ENCODE assay signal across 8 cellular contexts in the genomic region with DNA sequence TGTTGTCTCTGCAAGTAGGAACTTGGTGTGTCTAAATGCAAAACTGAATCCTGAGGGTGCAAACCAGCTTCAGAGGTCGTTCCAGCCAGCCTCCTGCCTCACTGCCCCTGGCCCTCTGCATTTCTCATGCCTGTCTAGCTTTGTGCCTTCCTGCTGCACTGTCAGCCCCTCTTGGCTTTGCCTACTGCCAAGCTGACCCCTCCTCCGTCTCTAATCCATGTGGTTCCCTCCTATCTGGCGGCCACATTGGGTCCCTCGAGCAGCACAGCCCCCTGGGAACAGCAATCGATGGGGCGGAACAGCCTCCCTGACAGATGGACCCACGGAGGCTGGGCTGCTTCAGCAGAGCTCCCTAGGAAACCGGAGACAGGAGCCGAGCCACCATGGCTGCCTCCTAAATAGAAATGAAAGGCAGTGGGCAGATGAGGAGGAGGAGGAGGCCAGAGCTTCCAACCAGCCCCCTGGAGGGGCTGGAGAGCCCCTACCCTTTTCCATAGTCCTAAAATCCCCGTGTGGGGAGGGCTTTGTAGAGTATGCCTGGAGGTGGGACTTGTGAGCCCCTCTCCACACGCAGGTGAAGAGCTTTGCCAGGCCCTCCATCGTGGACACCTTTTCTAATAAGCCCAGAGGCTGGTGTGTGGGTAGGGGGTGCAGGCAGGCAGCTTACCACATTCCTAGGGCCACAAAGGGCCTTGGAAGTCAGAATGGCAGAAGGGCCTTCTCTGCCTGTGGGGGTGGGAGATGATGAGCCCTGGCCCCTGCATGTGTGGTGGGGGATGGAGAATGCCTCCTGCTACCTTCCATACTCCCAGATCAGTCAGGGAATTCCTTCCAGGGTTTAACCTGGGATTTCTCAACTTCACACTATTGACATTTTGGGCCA. TPM values are rescaled to one million over a fixed set of nuclear protein-coding genes. Genes with fewer than 3 reads are reported as not detected.
DNase-seq lines count a peak whose midpoint lies in the region; ATAC-seq and TF ChIP-seq lines count a peak whose summit lies in the region.

No MANE protein-coding gene starts in this region.

- in situ Hi-C loops in GM23248 (cut with MboI) (no loop called here), gastrocnemius medialis (cut with MboI; ENCODE audit: low sequenced_read_pairs in 4 of 4) (loop anchor here in 1 of 4 donors (10.0 kb wide), 1 partner anchor 56 kb away; no protein-coding TSS in a partner anchor)

- H3K9me2 ChIP-seq in GM23248 (ENCODE audit: insufficient read depth): no peaks in the 10 kb centered on the region

- H3K4me1 ChIP-seq in GM23248 (ENCODE audit: insufficient read depth) (peaks cover 35% of the 10 kb centered on the region), NT2/D1 (ENCODE audit: insufficient read depth, insufficient read length) (peaks cover 29% of the 10 kb centered on the region), gastroesophageal sphincter (peaks cover 0 to 46% (median 23%) of the 10 kb centered on the region in 3 donors), gastrocnemius medialis (peaks cover 74 to 78% of the 10 kb centered on the region in 2 donors)

- no peaks in the 10 kb centered on the region for H4K20me1 ChIP-seq in GM23248 (ENCODE audit: insufficient read depth)

- H3K4me3 ChIP-seq in GM23248: no peak overlapping the region
- H3K4me3 ChIP-seq in NT2/D1 (ENCODE audit: insufficient read length, low read depth): no peak overlapping the region
- peak overlapping the region in 1 of 2 donors; percentile 53 for H3K4me3 ChIP-seq in gastroesophageal sphincter
- peak overlapping the region in 2 of 4 donors; percentile 62 to 79 for H3K4me3 ChIP-seq in gastrocnemius medialis

- H3K9me3 ChIP-seq in GM23248 (ENCODE audit: low read depth) (no peaks in the 10 kb centered on the region), NT2/D1 (ENCODE audit: insufficient read depth, low read length) (no peaks in the 10 kb centered on the region), gastroesophageal sphincter (no peaks in the 10 kb centered on the region), gastrocnemius medialis (no peaks in the 10 kb centered on the region)

- 65 to 66% methylated on average over 12 of the region's 12 CpGs for WGBS in GM23248 (ENCODE audit: low coverage in 1 of 2, low lambda C conversion rate in 2 of 2, missing lambda C conversion rate in 2 of 2), 2 experiments
- 42 to 71% methylated on average over 1 of the region's 12 CpGs for WGBS in gastroesophageal sphincter (ENCODE audit: low coverage in 1 of 2), 2 donors

- TF ChIP-seq EP300 in gastroesophageal sphincter (IDR thresholded peaks at IDR 0.05): no peak

- H3K36me3 ChIP-seq in GM23248 (ENCODE audit: low read depth) (no peaks in the 10 kb centered on the region), NT2/D1 (ENCODE audit: insufficient read depth, insufficient read length, low read length) (no peaks in the 10 kb centered on the region), gastroesophageal sphincter (no peaks in the 10 kb centered on the region), gastrocnemius medialis (no peaks in the 10 kb centered on the region)

- no peak for ATAC-seq in gastroesophageal sphincter
- ATAC-seq in gastrocnemius medialis: no peak
- no peak for ATAC-seq in HG02884 (IDR thresholded peaks at IDR 0.05; ENCODE audit: unreplicated experiment)

- peaks cover 8% of the 10 kb centered on the region; the same call in 1 of the 2 replicates for H3K79me2 ChIP-seq in GM23248 (ENCODE audit: insufficient read depth)

- H3K9ac ChIP-seq in GM23248: peak overlapping the region; percentile 94
- H3K9ac ChIP-seq in NT2/D1 (ENCODE audit: insufficient read length, low read depth): peak overlapping the region; percentile 17

- DNase-seq in GM23248 (no peak), NT2/D1 (ENCODE audit: low read depth, low spot score) (no peak), gastrocnemius medialis (peak in 1 of 2 donors; percentile 25), cortex of kidney (lab: John Stamatoyannopoulos, UW) (no peak), NCI-H1930 (lab: John Stamatoyannopoulos, UW) (no peak), AML-193 (lab: John Stamatoyannopoulos, UW) (no peak)

- intact Hi-C loops in gastrocnemius medialis (cut with DNase I; ENCODE audit: low total_unique reads): loop anchor here (5.0 to 10.0 kb wide), 2 partner anchors 108 to 536 kb away; a partner anchor contains a TSS

- no peak overlapping the region; the same call in 1 of the 2 replicates for H2AFZ ChIP-seq in GM23248

- H3K27ac ChIP-seq in GM23248 (peak overlapping the region; percentile 99), gastroesophageal sphincter (peak overlapping the region in 3 of 4 donors; percentile 88 to 89 (median 88)), gastrocnemius medialis (peak overlapping the region; percentile 96 to 99 (median 98))

- peaks cover 23% of the 10 kb centered on the region for H3F3A ChIP-seq in GM23248 (ENCODE audit: insufficient read depth)

- no peak for TF ChIP-seq POLR2A in gastroesophageal sphincter (IDR thresholded peaks at IDR 0.05)
- no peak for TF ChIP-seq POLR2A in gastrocnemius medialis (IDR thresholded peaks at IDR 0.05)

- TF ChIP-seq CTCF in gastroesophageal sphincter (IDR thresholded peaks at IDR 0.05) (no peak), gastrocnemius medialis (IDR thresholded peaks at IDR 0.05 in 4 of 5, conservative IDR thresholded peaks at IDR 0.05 in 1 of 5) (no peak)

- peak overlapping the region; percentile 68 for H3K4me2 ChIP-seq in GM23248 (ENCODE audit: unreplicated experiment)

- H3K27me3 ChIP-seq in GM23248 (replicated peaks; ENCODE audit: insufficient read depth) (no peaks in the 10 kb centered on the region), NT2/D1 (ENCODE audit: insufficient read depth, insufficient read length) (no peaks in the 10 kb centered on the region), gastroesophageal sphincter (no peaks in the 10 kb centered on the region), gastrocnemius medialis (no peaks in the 10 kb centered on the region)

RNA-seq across cellular contexts. Expression of a gene that starts 9.2 kb away (rescaled TPM):
- total RNA-seq in GM23248 (2014; rRNA removed; shearing (Covaris generic)): 163 and 168 TPM in 2 replicates
- polyA plus RNA-seq in GM23248 (2016; fragmentation: Nextera tagmentation; extraction: Ambion mirVana): 81.4 and 83.7 TPM in 2 replicates
- 10 to 100 TPM; 30.0 to 50.7 (median 35.1) TPM for total RNA-seq in gastroesophageal sphincter
- total RNA-seq in gastrocnemius medialis: 10 to 100 TPM; 38.5 to 83.8 (median 60.9) TPM
